In genomic region chr5:159206818-159207217, GRCh38 we compare ENCODE assay signal across 8 cellular contexts. TPM values are rescaled to one million over a fixed set of nuclear protein-coding genes. Genes with fewer than 3 reads are reported as not detected.
DNase-seq lines count a peak whose midpoint lies in the region; ATAC-seq, FAIRE-seq and TF ChIP-seq lines count a peak whose summit lies in the region.

No MANE protein-coding gene starts in this region.

- DNase-seq in GM12865 (ENCODE audit: low read depth): no peak
- no peak for DNase-seq in SJCRH30
- no peak for DNase-seq in epithelial cell of esophagus (ENCODE audit: low read depth)
- no peak for DNase-seq in GM13977 (ENCODE audit: low spot score)
- DNase-seq in RCC 7860 (ENCODE audit: low spot score): no peak
- no peak for DNase-seq in small intestine

- TF ChIP-seq CTCF in GM12865 (IDR thresholded peaks at IDR 0.05; ENCODE audit: insufficient read depth, low read depth, low read length, missing control alignments) (no peak), epithelial cell of esophagus (IDR thresholded peaks at IDR 0.05; ENCODE audit: insufficient read depth, low read depth, low read length, missing control alignments) (no peak), GM13977 (IDR thresholded peaks at IDR 0.05; ENCODE audit: extremely low read depth, insufficient read depth, missing control alignments) (no peak)

- H3K27ac ChIP-seq in SJCRH30: peak overlapping the region; percentile 71
- H3K27ac ChIP-seq in rectal smooth muscle tissue (ENCODE audit: low read depth, low read length): peak overlapping the region; percentile 91
- peak overlapping the region in 1 of 2 donors; percentile 16 for H3K27ac ChIP-seq in small intestine (ENCODE audit: low read depth in 1 of 2, low read length in 1 of 2)

- H3K4me3 ChIP-seq in GM12865 (ENCODE audit: low read depth, low read length) (peak overlapping the region; percentile 70), SJCRH30 (peak overlapping the region; percentile 85), epithelial cell of esophagus (ENCODE audit: low read length) (peak overlapping the region; percentile 66), rectal smooth muscle tissue (ENCODE audit: low read length) (peak overlapping the region; percentile 91), small intestine (ENCODE audit: low read depth in 1 of 2, low read length in 2 of 2) (no peak overlapping the region)

- H3K4me1 ChIP-seq in SJCRH30 (peaks cover 19% of the 10 kb centered on the region), rectal smooth muscle tissue (ENCODE audit: control insufficient read depth, insufficient read depth, low read length) (peaks cover 16% of the 10 kb centered on the region), small intestine (ENCODE audit: control insufficient read depth in 2 of 2, insufficient read depth in 1 of 2, low read depth in 1 of 2, low read length in 1 of 2) (peaks cover 3 to 4% of the 10 kb centered on the region in 2 donors)

- no peak overlapping the region for H3K9ac ChIP-seq in rectal smooth muscle tissue (ENCODE audit: low read length)

- FAIRE-seq in RCC 7860 (lab: Jason Lieb, UNC) (no peak), small intestine (lab: Jason Lieb, UNC) (no peak)

- no peaks in the 10 kb centered on the region for H3K9me3 ChIP-seq in SJCRH30 (replicated peaks)
- no peaks in the 10 kb centered on the region for H3K9me3 ChIP-seq in small intestine (ENCODE audit: control insufficient read depth, low read depth)

- in situ Hi-C loops in GM13977 (cut with MboI; ENCODE audit: low pct_unique_long_range_greater_than_20kb, low sequenced_read_pairs, unreplicated experiment): no loop called here

- H3K36me3 ChIP-seq in SJCRH30 (peaks cover 10% of the 10 kb centered on the region; the same call in 1 of the 2 replicates), rectal smooth muscle tissue (ENCODE audit: control insufficient read depth, insufficient read depth, low read length) (no peaks in the 10 kb centered on the region), small intestine (ENCODE audit: control insufficient read depth in 2 of 2, insufficient read depth in 2 of 2, low read length in 2 of 2) (no peaks in the 10 kb centered on the region)

- H3K27me3 ChIP-seq in SJCRH30: no peaks in the 10 kb centered on the region
- no peaks in the 10 kb centered on the region for H3K27me3 ChIP-seq in rectal smooth muscle tissue (ENCODE audit: control insufficient read depth, insufficient read depth, low read length)
- H3K27me3 ChIP-seq in small intestine (ENCODE audit: control insufficient read depth in 2 of 2, insufficient read depth in 2 of 2, low read length in 2 of 2): no peaks in the 10 kb centered on the region

- WGBS in small intestine, 3 donors: 55 to 85% (median 68%) methylated on average over 2 of the region's 2 CpGs

- no peak for ATAC-seq in HG03342 (IDR thresholded peaks at IDR 0.05; ENCODE audit: unreplicated experiment)

RNA-seq across cellular contexts. Expression of gene RNF145, which starts 2.5 kb away (rescaled TPM):
- 59.0 and 60.9 TPM in 2 replicates for total RNA-seq in SJCRH30 (2014; rRNA removed; shearing (Covaris generic))
- 10 to 100 TPM in 2 of 3 donors, 1 to 10 TPM in 1; 6.5 to 29.8 (median 16.5) TPM for polyA plus RNA-seq in small intestine

RNA-seq across cellular contexts. Expression of gene UBLCP1, which starts 56.3 kb away (rescaled TPM):
- 26.4 and 28.7 TPM in 2 replicates for total RNA-seq in SJCRH30 (2014; rRNA removed; shearing (Covaris generic))
- 10 to 100 TPM; 13.0 to 18.5 (median 13.5) TPM for polyA plus RNA-seq in small intestine

Comparison
In these comparisons a context has a peak if more than half of its experiments do, and no peak if none do; other contexts are left out.
1. H3K4me3 ChIP-seq: peak in GM12865 (single experiment), SJCRH30 (single experiment), epithelial cell of esophagus (single experiment) and rectal smooth muscle tissue (single experiment); none in small intestine (0 of 2).